In the genomic region with DNA sequence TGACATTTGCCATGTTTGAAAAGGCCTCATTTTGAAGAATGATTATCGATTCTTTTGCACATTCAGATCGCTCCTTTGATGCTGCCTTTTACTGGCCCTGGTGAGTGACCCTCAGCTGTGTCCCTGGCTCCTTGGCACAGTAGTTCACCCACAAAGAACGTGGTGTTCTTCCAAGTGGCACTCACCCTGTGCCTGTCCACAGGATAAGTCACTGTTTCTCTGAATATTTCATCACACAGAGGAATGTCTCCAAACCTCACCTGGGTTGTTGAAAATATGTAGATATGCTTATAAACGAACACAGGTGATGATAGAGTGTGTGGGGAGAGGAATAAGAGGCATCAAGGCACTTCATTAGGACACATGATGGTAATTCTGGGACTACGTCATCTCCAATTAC, we compare ENCODE assay signal across 21 cellular contexts.
DNase-seq lines count a peak whose midpoint lies in the region; ATAC-seq and TF ChIP-seq lines count a peak whose summit lies in the region.
"Had no signal": no experiment of that assay in that cellular context is flagged by ENCODE, and none has a peak within 500 bp of the region (broad histone marks: within the 10 kb centered on the region; RNA-seq: fewer than 3 reads in every experiment).

No MANE protein-coding gene starts in this region.

- peaks cover 27% of the 10 kb centered on the region for H3K4me1 Mint-ChIP-seq in progenitor cell of endocrine pancreas (ENCODE audit: low read depth)
- H3K4me1 Mint-ChIP-seq: B cell, GM23338 had no signal

- no TSS peak for BruUV-seq in A673 (replicated peaks; lab: Mats Ljungman, UMichigan)

- no peaks in the 10 kb centered on the region for H3K27me3 Mint-ChIP-seq in progenitor cell of endocrine pancreas
- H3K27me3 Mint-ChIP-seq: B cell; CD4-positive, CD25-positive, alpha-beta regulatory T cell had no signal

- peak overlapping the region; percentile 53 for H3K27ac Mint-ChIP-seq in progenitor cell of endocrine pancreas
- H3K27ac Mint-ChIP-seq: B cell; CD4-positive, CD25-positive, alpha-beta regulatory T cell; CD8-positive, alpha-beta T cell; GM23338; HFFc6 had no signal

- no peaks in the 10 kb centered on the region for H3K36me3 Mint-ChIP-seq in progenitor cell of endocrine pancreas (ENCODE audit: insufficient read depth)
- H3K36me3 Mint-ChIP-seq: CD4-positive, CD25-positive, alpha-beta regulatory T cell; CD8-positive, alpha-beta T cell had no signal

- H3K9me3 ChIP-seq in lower lobe of right lung (no peaks in the 10 kb centered on the region), upper lobe of right lung (no peaks in the 10 kb centered on the region), A673 (ENCODE audit: low read depth, low read length, poor library complexity, severe bottlenecking) (no peaks in the 10 kb centered on the region)
- H3K9me3 ChIP-seq: HAP-1 had no signal

- POLR2A ChIA-PET in A673 (lab: Charles Lee; ENCODE audit: low non-redundant PET): no interaction called here

- H3K27me3 ChIP-seq in lower lobe of right lung (ENCODE audit: low read depth) (no peaks in the 10 kb centered on the region), upper lobe of right lung (no peaks in the 10 kb centered on the region), A673 (replicated peaks; ENCODE audit: insufficient read depth, low read depth, low read length, poor library complexity) (no peaks in the 10 kb centered on the region)
- H3K27me3 ChIP-seq: BLaER1 had no signal

- TF ChIP-seq CTCF in lower lobe of right lung (IDR thresholded peaks at IDR 0.05): no peak
- no peak for TF ChIP-seq CTCF in progenitor cell of endocrine pancreas (IDR thresholded peaks at IDR 0.05; ENCODE audit: unreplicated experiment)
- TF ChIP-seq CTCF in upper lobe of right lung (IDR thresholded peaks at IDR 0.05): no peak
- no peak for TF ChIP-seq CTCF in A673 (conservative IDR thresholded peaks at IDR 0.05; ENCODE audit: low read depth, low read length)

- peak overlapping the region; percentile 49 for H3K27ac ChIP-seq in lower lobe of right lung
- peak overlapping the region; percentile 71 for H3K27ac ChIP-seq in upper lobe of right lung
- no peak overlapping the region for H3K27ac ChIP-seq in A673 (ENCODE audit: low read depth, low read length, poor library complexity, severe bottlenecking)
- H3K27ac ChIP-seq: BLaER1, C4-2B had no signal

- ATAC-seq in left lobe of liver (peak; percentile 82), lower lobe of right lung (peak; percentile 94 to 96), upper lobe of right lung (peak; percentile 96)
- ATAC-seq: CD8-positive, alpha-beta T cell; GM12878; GM23338 had no signal

- no peak overlapping the region for H3K4me3 ChIP-seq in lower lobe of right lung
- no peak overlapping the region for H3K4me3 ChIP-seq in upper lobe of right lung
- no peak overlapping the region for H3K4me3 ChIP-seq in A673 (ENCODE audit: low read depth, low read length, poor library complexity, severe bottlenecking)
- H3K4me3 ChIP-seq: BLaER1, GM12878, GM23338, HAP-1 had no signal

- H3K9me3 Mint-ChIP-seq in progenitor cell of endocrine pancreas (ENCODE audit: low read depth): peaks cover 3% of the 10 kb centered on the region
- H3K9me3 Mint-ChIP-seq: CD8-positive, alpha-beta T cell had no signal

- H3K4me1 ChIP-seq in lower lobe of right lung (no peaks in the 10 kb centered on the region), upper lobe of right lung (peaks cover 4% of the 10 kb centered on the region), A673 (ENCODE audit: insufficient read depth, low read length, poor library complexity, severe bottlenecking) (no peaks in the 10 kb centered on the region)
- H3K4me1 ChIP-seq: BLaER1, HAP-1 had no signal

- CTCF ChIA-PET in A673 (lab: Charles Lee): no interaction called here

- H3K4me3 Mint-ChIP-seq in progenitor cell of endocrine pancreas (ENCODE audit: low read depth): no peak overlapping the region
- H3K4me3 Mint-ChIP-seq: B cell; CD4-positive, CD25-positive, alpha-beta regulatory T cell; CD8-positive, alpha-beta T cell; GM23338; HFFc6 had no signal

- no peaks in the 10 kb centered on the region for H3K36me3 ChIP-seq in lower lobe of right lung
- H3K36me3 ChIP-seq in upper lobe of right lung: no peaks in the 10 kb centered on the region
- H3K36me3 ChIP-seq in A673 (ENCODE audit: insufficient read depth, low read length, poor library complexity, severe bottlenecking): no peaks in the 10 kb centered on the region
- H3K36me3 ChIP-seq: BLaER1, HAP-1 had no signal

- intact Hi-C loops in lower lobe of right lung (cut with DNase I) (no loop called here), upper lobe of right lung (cut with DNase I) (no loop called here), A673 (cut with micrococcal nuclease; ENCODE audit: unreplicated experiment) (no loop called here)

- peak; percentile 58 for DNase-seq in left lobe of liver (ENCODE audit: low spot score)
- DNase-seq in lower lobe of right lung: peak; percentile 60
- DNase-seq in progenitor cell of endocrine pancreas (ENCODE audit: low spot score, unreplicated experiment): no peak
- peak; percentile 73 for DNase-seq in upper lobe of right lung
- DNase-seq in A673 (ENCODE audit: low spot score): no peak
- no peak for DNase-seq in stimulated activated CD4-positive, alpha-beta T cell treated with anti-CD3 and anti-CD28 coated beads, Interleukin-4, amount 100 ng/mL, for 1 hour
- no peak for DNase-seq in NCI-H524 treated with DMSO at 0.1 percent for 48 hours (lab: John Stamatoyannopoulos, UW)
- DNase-seq in NCI-H2196 (lab: John Stamatoyannopoulos, UW; ENCODE audit: unreplicated experiment): no peak
- DNase-seq: CD4-positive, CD25-positive, alpha-beta regulatory T cell; CD8-positive, alpha-beta T cell; DMS 273 treated with DMSO at 0.1 percent for 48 hours; DMS79; EL; GDM1; HFFc6 had no signal

Comparison
In these comparisons a context has a peak if more than half of its experiments do, and no peak if none do; other contexts are left out.
1. DNase-seq: peak in left lobe of liver (single experiment), lower lobe of right lung (single experiment) and upper lobe of right lung (single experiment); none in progenitor cell of endocrine pancreas (single experiment), A673 (single experiment), stimulated activated CD4-positive, alpha-beta T cell treated with anti-CD3 and anti-CD28 coated beads, Interleukin-4, amount 100 ng/mL, for 1 hour (single experiment), NCI-H524 treated with DMSO at 0.1 percent for 48 hours (single experiment) and NCI-H2196 (single experiment).
2. Peak in every context shown above with its lines, with median percentiles within 50 percentile points of each other: ATAC-seq.